In the genomic region with DNA sequence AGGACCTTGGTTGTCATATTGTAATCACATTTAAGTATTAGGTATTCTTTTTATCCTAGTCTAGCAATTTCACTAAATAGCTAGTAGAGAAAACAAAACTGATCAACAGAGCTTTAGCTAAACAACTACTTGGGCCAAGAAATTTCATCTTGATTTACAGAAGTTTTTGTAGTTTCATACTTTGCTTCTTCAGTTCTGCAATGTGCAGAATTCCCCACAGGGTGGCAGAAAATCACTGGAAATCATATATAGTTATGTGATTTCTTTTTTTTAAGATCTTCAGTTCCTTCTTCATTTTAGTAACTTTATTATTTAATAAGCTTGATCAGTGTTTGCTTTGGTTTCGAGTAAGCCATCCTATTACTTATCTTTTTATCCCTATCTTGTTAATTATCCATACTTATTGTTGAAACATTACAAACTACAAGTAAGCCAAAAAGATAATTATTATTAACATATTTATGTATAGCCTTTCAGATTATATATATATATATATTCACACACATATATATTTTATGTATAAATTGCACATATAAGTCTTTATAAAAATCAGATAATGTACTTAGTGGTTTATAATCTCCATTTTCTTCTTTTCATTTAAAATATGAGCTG, we compare ENCODE assay signal across 8 cellular contexts. TPM values are rescaled to one million over a fixed set of nuclear protein-coding genes. Genes with fewer than 3 reads are reported as not detected.
DNase-seq lines count a peak whose midpoint lies in the region; ATAC-seq, FAIRE-seq and TF ChIP-seq lines count a peak whose summit lies in the region.

No MANE protein-coding gene starts in this region.

- peaks cover 16% of the 10 kb centered on the region for H3K4me1 Mint-ChIP-seq in mesothelial cell of epicardium

- H3K27ac Mint-ChIP-seq in mesothelial cell of epicardium, result peak overlapping the region; percentile 18

- DNase-seq in Daoy (ENCODE audit: low read depth) (peak; percentile 42), LHCN-M2 (ENCODE audit: low read depth) (peak; percentile 47), T follicular helper cell (ENCODE audit: low read depth) (peak; percentile 37), cerebellar cortex (ENCODE audit: low spot score) (peak; percentile 43), mesothelial cell of epicardium (ENCODE audit: low spot score in 2 of 2, unreplicated experiment in 2 of 2) (no peak), NCI-H128 (lab: John Stamatoyannopoulos, UW; ENCODE audit: unreplicated experiment) (no peak), H54 (ENCODE audit: insufficient read length, low spot score) (no peak)

- no peaks in the 10 kb centered on the region for H3K36me3 Mint-ChIP-seq in mesothelial cell of epicardium

- TF ChIP-seq POLR2A in H54 (IDR thresholded peaks at IDR 0.05; ENCODE audit: low read depth, low read length), result no peak

- peak overlapping the region; percentile 55 for H3K4me3 Mint-ChIP-seq in mesothelial cell of epicardium

- FAIRE-seq in H54 (lab: Jason Lieb, UNC), result no peak

- no peak for ATAC-seq in HG02870 (IDR thresholded peaks at IDR 0.05; ENCODE audit: unreplicated experiment)

- no peaks in the 10 kb centered on the region for H3K9me3 Mint-ChIP-seq in mesothelial cell of epicardium

- H3K27me3 Mint-ChIP-seq in mesothelial cell of epicardium (ENCODE audit: low read depth), result no peaks in the 10 kb centered on the region

- TF ChIP-seq CTCF in mesothelial cell of epicardium (IDR thresholded peaks at IDR 0.05; ENCODE audit: unreplicated experiment), result peak; percentile 65

RNA-seq across cellular contexts. Expression of gene BNIP2, which starts 2.2 kb away (rescaled TPM):
- 159 and 187 TPM in 2 replicates for total RNA-seq in Daoy (2014; rRNA removed; shearing (Covaris generic))
- 158 and 229 TPM in 2 replicates for total RNA-seq in LHCN-M2 (2014; rRNA removed)
- polyA plus RNA-seq in LHCN-M2 (2012), result 25.5 TPM
- total RNA-seq in mesothelial cell of epicardium, result 61.3 to 69.6 TPM (median 63.2 TPM) in 3 replicates

RNA-seq across cellular contexts. Expression of gene GTF2A2, which starts 34.0 kb away (rescaled TPM):
- total RNA-seq in Daoy (2014; rRNA removed; shearing (Covaris generic)), result 76.7 and 132 TPM in 2 replicates
- total RNA-seq in LHCN-M2 (2014; rRNA removed) (73.8 and 90.3 TPM in 2 replicates), mesothelial cell of epicardium (78.3 to 88.0 TPM (median 84.0 TPM) in 3 replicates)
- polyA plus RNA-seq in LHCN-M2 (2012), result 108 TPM

Comparison
In these comparisons a context has a peak if more than half of its experiments do, and no peak if none do; other contexts are left out.
1. DNase-seq: peak in Daoy (single experiment), LHCN-M2 (single experiment), T follicular helper cell (single experiment) and cerebellar cortex (single experiment); none in mesothelial cell of epicardium (0 of 2), NCI-H128 (single experiment) and H54 (single experiment).